In the genomic region with DNA sequence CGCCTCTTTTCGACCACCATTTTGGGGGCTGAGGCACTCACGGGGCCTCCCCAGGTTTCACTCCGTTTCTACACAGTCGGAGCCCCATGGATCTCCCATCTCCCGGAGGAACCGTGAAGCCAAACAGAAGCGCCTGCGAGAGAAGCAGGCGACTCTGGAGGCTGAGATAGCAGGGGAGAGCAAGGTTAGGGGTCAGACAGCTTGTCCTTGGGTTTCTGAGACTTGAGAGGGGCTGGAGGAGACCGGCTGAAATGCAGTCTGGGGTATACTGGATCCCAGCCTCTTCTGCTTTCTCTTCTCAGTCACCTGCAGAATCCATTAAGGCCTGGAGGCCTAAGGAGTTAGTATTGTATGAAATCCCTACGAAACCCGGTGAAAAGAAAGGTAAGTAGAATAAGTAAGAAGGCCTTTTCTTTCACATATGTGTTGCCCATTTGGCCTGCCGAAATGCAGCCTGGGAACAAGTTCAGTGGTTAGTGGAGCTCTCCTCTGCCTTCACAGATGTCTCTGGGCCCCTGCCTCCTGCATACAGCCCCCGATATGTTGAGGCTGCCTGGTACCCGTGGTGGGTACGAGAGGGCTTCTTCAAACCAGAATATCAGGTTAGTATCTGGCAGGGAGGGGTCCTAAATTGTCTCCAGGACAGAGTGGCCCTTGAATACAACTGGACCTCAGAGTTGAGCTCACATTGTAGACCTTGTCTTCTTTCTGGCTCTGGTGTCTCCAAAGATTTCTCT, we compare ENCODE assay signal across 7 cellular contexts. TPM values are rescaled to one million over a fixed set of nuclear protein-coding genes. Genes with fewer than 3 reads are reported as not detected.
A peak's percentile ranks its signal among the peaks of the same experiment; 100 is the strongest.
DNase-seq lines count a peak whose midpoint lies in the region; ATAC-seq, FAIRE-seq and TF ChIP-seq lines count a peak whose summit lies in the region.
"Had no signal": no experiment of that assay in that cellular context is flagged by ENCODE, and none has a peak within 500 bp of the region (broad histone marks: within the 10 kb centered on the region; RNA-seq: fewer than 3 reads in every experiment).

No MANE protein-coding gene starts in this region.

- H3K4me1 ChIP-seq in lung (ENCODE audit: control insufficient read depth in 2 of 2, insufficient read depth in 2 of 2, low read length in 2 of 2) = peaks cover 0 to 8% of the 10 kb centered on the region in 2 donors

- peak overlapping the region; percentile 68 for H3K4me3 ChIP-seq in GM08714 (ENCODE audit: low read length)
- H3K4me3 ChIP-seq in lung = peak overlapping the region; percentile 57

- ATAC-seq in lung (ENCODE audit: insufficient read depth, low FRiP score) (no peak), HG03280 (IDR thresholded peaks at IDR 0.05; ENCODE audit: unreplicated experiment) (no peak)

- intact Hi-C loops in activated T-helper 1 cell treated with anti-CD3 and anti-CD28 coated beads, Interleukin-12 subunit alpha, Interleukin-12 subunit beta, Interleukin-2, Interleukin-4 antibody, amounts not matched to agents 30 ng/mL and 10 ng/mL and 1 ng/mL, durations not matched to agents 14 hours and 24 hours and 36 hours (cut with micrococcal nuclease) = loop anchor here (1.0 to 2.0 kb wide), 8 partner anchors 87 to 548 kb away; a partner anchor contains a TSS

- no peak for DNase-seq in activated T-helper 1 cell treated with anti-CD3 and anti-CD28 coated beads, Interleukin-12 subunit alpha, Interleukin-12 subunit beta, Interleukin-2, Interleukin-4 antibody, amounts not matched to agents 30 ng/mL and 10 ng/mL and 1 ng/mL, durations not matched to agents 14 hours and 24 hours and 36 hours (ENCODE audit: low spot score)
- no peak for DNase-seq in lung (ENCODE audit: low spot score)
- DNase-seq in urothelium cell line (ENCODE audit: low spot score) = no peak
- no peak for DNase-seq in GOT3 (lab: John Stamatoyannopoulos, UW)

- H3K9me3 ChIP-seq in lung (ENCODE audit: control insufficient read depth in 2 of 2, insufficient read depth in 1 of 2, low read length in 1 of 2) = no peaks in the 10 kb centered on the region

- no peak for FAIRE-seq in urothelium cell line (lab: Jason Lieb, UNC)

- H3K4me1 Mint-ChIP-seq in activated T-helper 1 cell treated with anti-CD3 and anti-CD28 coated beads, Interleukin-12 subunit alpha, Interleukin-12 subunit beta, Interleukin-2, Interleukin-4 antibody, amounts not matched to agents 30 ng/mL and 10 ng/mL and 1 ng/mL, durations not matched to agents 14 hours and 24 hours and 36 hours (ENCODE audit: low read depth) = peaks cover 38% of the 10 kb centered on the region

- H3K36me3 ChIP-seq in lung (ENCODE audit: control insufficient read depth in 2 of 2, insufficient read depth in 2 of 2, low read length in 2 of 2) = peaks cover 4 to 21% of the 10 kb centered on the region in 2 donors

- H3K27me3 Mint-ChIP-seq in activated T-helper 1 cell treated with anti-CD3 and anti-CD28 coated beads, Interleukin-12 subunit alpha, Interleukin-12 subunit beta, Interleukin-2, Interleukin-4 antibody, amounts not matched to agents 30 ng/mL and 10 ng/mL and 1 ng/mL, durations not matched to agents 14 hours and 24 hours and 36 hours (ENCODE audit: insufficient read depth) = no peaks in the 10 kb centered on the region

- no peak for TF ChIP-seq CTCF in lung (IDR thresholded peaks at IDR 0.05; ENCODE audit: control extremely low read depth, extremely low read depth)

- H3K27me3 ChIP-seq in lung (ENCODE audit: control insufficient read depth, insufficient read depth) = no peaks in the 10 kb centered on the region

- peak overlapping the region; percentile 86 to 95 for H3K27ac ChIP-seq in lung (ENCODE audit: low read depth in 1 of 2, low read length in 1 of 2)

- peak overlapping the region; percentile 94 for H3K4me3 Mint-ChIP-seq in activated T-helper 1 cell treated with anti-CD3 and anti-CD28 coated beads, Interleukin-12 subunit alpha, Interleukin-12 subunit beta, Interleukin-2, Interleukin-4 antibody, amounts not matched to agents 30 ng/mL and 10 ng/mL and 1 ng/mL, durations not matched to agents 14 hours and 24 hours and 36 hours

- 35 to 65% methylated on average over 17 of the region's 17 CpGs for WGBS in lung, 2 donors

- H3K9me3 Mint-ChIP-seq in activated T-helper 1 cell treated with anti-CD3 and anti-CD28 coated beads, Interleukin-12 subunit alpha, Interleukin-12 subunit beta, Interleukin-2, Interleukin-4 antibody, amounts not matched to agents 30 ng/mL and 10 ng/mL and 1 ng/mL, durations not matched to agents 14 hours and 24 hours and 36 hours = no peaks in the 10 kb centered on the region

- peaks cover 48% of the 10 kb centered on the region for H3K36me3 Mint-ChIP-seq in activated T-helper 1 cell treated with anti-CD3 and anti-CD28 coated beads, Interleukin-12 subunit alpha, Interleukin-12 subunit beta, Interleukin-2, Interleukin-4 antibody, amounts not matched to agents 30 ng/mL and 10 ng/mL and 1 ng/mL, durations not matched to agents 14 hours and 24 hours and 36 hours (ENCODE audit: low read depth)

- H3K27ac Mint-ChIP-seq in activated T-helper 1 cell treated with anti-CD3 and anti-CD28 coated beads, Interleukin-12 subunit alpha, Interleukin-12 subunit beta, Interleukin-2, Interleukin-4 antibody, amounts not matched to agents 30 ng/mL and 10 ng/mL and 1 ng/mL, durations not matched to agents 14 hours and 24 hours and 36 hours = peak overlapping the region; percentile 97

RNA-seq across cellular contexts. Expression of a gene that starts 1.0 kb away (rescaled TPM):
- 74.0 and 76.0 TPM in 2 replicates for total RNA-seq in activated T-helper 1 cell treated with anti-CD3 and anti-CD28 coated beads, Interleukin-12 subunit alpha, Interleukin-12 subunit beta, Interleukin-2, Interleukin-4 antibody, amounts not matched to agents 30 ng/mL and 10 ng/mL and 1 ng/mL, durations not matched to agents 14 hours and 24 hours and 36 hours
- 10 to 100 TPM; 17.4 to 32.2 TPM for total RNA-seq in lung
- polyA plus RNA-seq in lung = 10 to 100 TPM; 18.8 to 38.4 TPM

RNA-seq across cellular contexts. Expression of a gene that starts 7.0 kb away (rescaled TPM):
- 65.3 and 71.3 TPM in 2 replicates for total RNA-seq in activated T-helper 1 cell treated with anti-CD3 and anti-CD28 coated beads, Interleukin-12 subunit alpha, Interleukin-12 subunit beta, Interleukin-2, Interleukin-4 antibody, amounts not matched to agents 30 ng/mL and 10 ng/mL and 1 ng/mL, durations not matched to agents 14 hours and 24 hours and 36 hours
- 10 to 100 TPM; 31.1 to 37.2 TPM for total RNA-seq in lung
- 10 to 100 TPM; 25.3 to 31.0 TPM for polyA plus RNA-seq in lung

RNA-seq across cellular contexts. Expression of a gene that starts 16.9 kb away (rescaled TPM):
- total RNA-seq in activated T-helper 1 cell treated with anti-CD3 and anti-CD28 coated beads, Interleukin-12 subunit alpha, Interleukin-12 subunit beta, Interleukin-2, Interleukin-4 antibody, amounts not matched to agents 30 ng/mL and 10 ng/mL and 1 ng/mL, durations not matched to agents 14 hours and 24 hours and 36 hours = not detected in 2 replicates
- 100 to 1,000 TPM in 1 of 2 donors, 10 to 100 TPM in 1; 65.4 to 374 TPM for total RNA-seq in lung
- polyA plus RNA-seq in lung = 1,000 to 10,000 TPM in 1 of 2 donors, 100 to 1,000 TPM in 1; 771 to 2,392 TPM
- total RNA-seq: LHCN-M2 had no signal

RNA-seq across cellular contexts. Expression of a gene that starts 25.8 kb away (rescaled TPM):
- total RNA-seq in activated T-helper 1 cell treated with anti-CD3 and anti-CD28 coated beads, Interleukin-12 subunit alpha, Interleukin-12 subunit beta, Interleukin-2, Interleukin-4 antibody, amounts not matched to agents 30 ng/mL and 10 ng/mL and 1 ng/mL, durations not matched to agents 14 hours and 24 hours and 36 hours = not detected in 2 replicates
- total RNA-seq in lung = 1 to 10 TPM in 1 of 2 donors, under 1 TPM in 1; 0.51 to 3.6 TPM
- polyA plus RNA-seq in lung = 1 to 10 TPM in 1 of 2 donors, under 1 TPM in 1; 0.47 to 6.4 TPM
- total RNA-seq: LHCN-M2 had no signal

RNA-seq across cellular contexts. Expression of a gene that starts 30.7 kb away (rescaled TPM):
- 21.4 and 24.8 TPM in 2 replicates for total RNA-seq in activated T-helper 1 cell treated with anti-CD3 and anti-CD28 coated beads, Interleukin-12 subunit alpha, Interleukin-12 subunit beta, Interleukin-2, Interleukin-4 antibody, amounts not matched to agents 30 ng/mL and 10 ng/mL and 1 ng/mL, durations not matched to agents 14 hours and 24 hours and 36 hours
- total RNA-seq in lung = 100 to 1,000 TPM; 124 to 134 TPM
- polyA plus RNA-seq in lung = 10 to 100 TPM; 39.5 to 72.4 TPM

Comparison
In these comparisons a context has a peak if more than half of its experiments do, and no peak if none do; other contexts are left out.
1. RNA of a gene that starts 16.9 kb away (total RNA-seq): 65.4 to 374 TPM in lung; not detected in activated T-helper 1 cell treated with anti-CD3 and anti-CD28 coated beads, Interleukin-12 subunit alpha, Interleukin-12 subunit beta, Interleukin-2, Interleukin-4 antibody, amounts not matched to agents 30 ng/mL and 10 ng/mL and 1 ng/mL, durations not matched to agents 14 hours and 24 hours and 36 hours; every median in the first group is over 10 times any median in the second.